25 cellular contexts compared by ENCODE assay signal in genomic region chrX:43277879-43278278, GRCh38.
DNase-seq lines count a peak whose midpoint lies in the region; ATAC-seq and TF ChIP-seq lines count a peak whose summit lies in the region.
"Had no signal": no experiment of that assay in that cellular context is flagged by ENCODE, and none has a peak within 500 bp of the region (broad histone marks: within the 10 kb centered on the region; RNA-seq: fewer than 3 reads in every experiment).

No MANE protein-coding gene starts in this region.

- no peaks in the 10 kb centered on the region for H3K27me3 Mint-ChIP-seq in chondrocyte (ENCODE audit: low read depth)
- H3K27me3 Mint-ChIP-seq: B cell; CD4-positive, alpha-beta memory T cell; CD4-positive, alpha-beta T cell; CD4-positive, CD25-positive, alpha-beta regulatory T cell; CD8-positive, alpha-beta memory T cell had no signal

- H3K9me3 Mint-ChIP-seq in chondrocyte (ENCODE audit: low read depth), result peaks cover 32% of the 10 kb centered on the region
- H3K9me3 Mint-ChIP-seq: CD8-positive, alpha-beta T cell had no signal

- peak; percentile 79 for DNase-seq in chondrocyte (ENCODE audit: low spot score)
- DNase-seq: 8988T; ACHN; AML-193; BE2C; C1 segment of cervical spinal cord; Caco-2; Calu3; CD4-positive, alpha-beta memory T cell; CD4-positive, alpha-beta T cell; CD4-positive, CD25-positive, alpha-beta regulatory T cell; CD8-positive, alpha-beta memory T cell; CD8-positive, alpha-beta T cell; COR-L47; DMS 273 treated with DMSO at 0.1 percent for 48 hours; DMS153; DMS53; DMS79; DMS79 treated with DMSO at 0.1 percent for 48 hours; DND-41; EL had no signal

- no peaks in the 10 kb centered on the region for H3K4me1 Mint-ChIP-seq in chondrocyte (ENCODE audit: low read depth)
- H3K4me1 Mint-ChIP-seq: B cell; CD14-positive monocyte; CD4-positive, alpha-beta memory T cell; CD8-positive, alpha-beta memory T cell had no signal

- H3K36me3 Mint-ChIP-seq in chondrocyte (ENCODE audit: low read depth), result no peaks in the 10 kb centered on the region
- H3K36me3 Mint-ChIP-seq: CD14-positive monocyte; CD8-positive, alpha-beta memory T cell; CD8-positive, alpha-beta T cell had no signal

- no peak for ATAC-seq in GM19463 (IDR thresholded peaks at IDR 0.05; ENCODE audit: unreplicated experiment)
- ATAC-seq: A549; CD8-positive, alpha-beta T cell had no signal

- no peak overlapping the region for H3K4me3 Mint-ChIP-seq in chondrocyte (ENCODE audit: unreplicated experiment)
- H3K4me3 Mint-ChIP-seq: B cell; CD14-positive monocyte; CD4-positive, alpha-beta memory T cell; CD4-positive, alpha-beta T cell; CD4-positive, CD25-positive, alpha-beta regulatory T cell; CD8-positive, alpha-beta memory T cell; CD8-positive, alpha-beta T cell had no signal

- H3K27ac Mint-ChIP-seq in chondrocyte (ENCODE audit: unreplicated experiment), result no peak overlapping the region
- H3K27ac Mint-ChIP-seq: B cell; CD4-positive, alpha-beta memory T cell; CD4-positive, alpha-beta T cell; CD4-positive, CD25-positive, alpha-beta regulatory T cell; CD8-positive, alpha-beta T cell had no signal

- no peak for TF ChIP-seq CTCF in chondrocyte (IDR thresholded peaks at IDR 0.05)
